In genomic region chr14:73612339-73613045, GRCh38 we compare ENCODE assay signal across 8 cellular contexts. TPM values are rescaled to one million over a fixed set of nuclear protein-coding genes. Genes with fewer than 3 reads are reported as not detected.
DNase-seq lines count a peak whose midpoint lies in the region; FAIRE-seq and TF ChIP-seq lines count a peak whose summit lies in the region.

Gene ACOT6, plus strand, starts transcription at chr14:73612517. Its CDS starts 55 bp downstream, at chr14:73612572.

- no peak within 1 kb of the TSS for H2BK5ac ChIP-seq in H9 (ENCODE audit: insufficient read length, low read length)

- H2AK5ac ChIP-seq in H9 (ENCODE audit: insufficient read length, low read length) = no peak within 1 kb of the TSS

- peaks cover 40% of the 10 kb centered on the region for H3K27me3 Mint-ChIP-seq in H9 (ENCODE audit: low read depth)

- peak within 1 kb of the TSS; percentile 85 for H3K14ac ChIP-seq in H9 (ENCODE audit: insufficient read depth, low read length)

- H3K4me2 ChIP-seq in H9 (ENCODE audit: insufficient read depth, insufficient read length, low read length) (peak within 1 kb of the TSS; percentile 61), smooth muscle cell (peak within 1 kb of the TSS; percentile 80)

- no peaks in the 10 kb centered on the region for H3K4me1 ChIP-seq in H9 (ENCODE audit: insufficient read depth, low read length)
- no peaks in the 10 kb centered on the region for H3K4me1 ChIP-seq in smooth muscle cell (ENCODE audit: low read depth)

- H4K91ac ChIP-seq in H9 (ENCODE audit: insufficient read length, low read depth, low read length) = no peak within 1 kb of the TSS

- no peak within 1 kb of the TSS for H3K56ac ChIP-seq in H9 (ENCODE audit: insufficient read length, low read depth, low read length)

- TF ChIP-seq CTCF in H9 (conservative IDR thresholded peaks at IDR 0.05) (no peak), WI38 (IDR thresholded peaks at IDR 0.05; ENCODE audit: low read depth, low read length) (no peak), bronchial epithelial cell (IDR thresholded peaks at IDR 0.05; ENCODE audit: insufficient read depth, low read length, severe bottlenecking) (no peak), smooth muscle cell (IDR thresholded peaks at IDR 0.05; ENCODE audit: borderline replicate concordance, insufficient read depth, poor library complexity, severe bottlenecking) (no peak)

- H2BK15ac ChIP-seq in H9 (ENCODE audit: low read depth, low read length) = no peak within 1 kb of the TSS

- no peaks in the 10 kb centered on the region for H4K20me1 ChIP-seq in H9 (ENCODE audit: control insufficient read depth, insufficient read depth, insufficient read length)
- H4K20me1 ChIP-seq in smooth muscle cell (ENCODE audit: low read depth) = no peaks in the 10 kb centered on the region

- peaks cover 4 to 7% (median 5%) of the 10 kb centered on the region in 3 experiments; a peak in 6 of 7 replicates for H3K36me3 Mint-ChIP-seq in H9 (ENCODE audit: insufficient read depth in 1 of 3, low read depth in 3 of 3)

- H3K79me2 ChIP-seq in H9 (ENCODE audit: insufficient read depth, low read length) = no peaks in the 10 kb centered on the region
- H3K79me2 ChIP-seq in smooth muscle cell (ENCODE audit: low read depth) = no peaks in the 10 kb centered on the region

- in situ Hi-C loops in G401 (cut with HindIII; ENCODE audit: low sequenced_read_pairs) = no loop called here

- peaks cover 3 to 4% of the 10 kb centered on the region in 2 experiments; a peak in 3 of 5 replicates for H3K9me3 Mint-ChIP-seq in H9

- H3K79me1 ChIP-seq in H9 (ENCODE audit: insufficient read depth, low read depth, low read length, poor library complexity, severe bottlenecking) = no peaks in the 10 kb centered on the region

- H4K5ac ChIP-seq in H9 (ENCODE audit: insufficient read length, low read depth, low read length) = peak within 1 kb of the TSS; percentile 70

- H3K27me3 ChIP-seq in H9 (ENCODE audit: insufficient read depth, low read length) (peaks cover 6% of the 10 kb centered on the region; the same call in 1 of the 2 replicates), bronchial epithelial cell (ENCODE audit: control insufficient read depth, insufficient read depth, low read length) (no peaks in the 10 kb centered on the region), smooth muscle cell (ENCODE audit: low read depth) (no peaks in the 10 kb centered on the region)

- peak within 1 kb of the TSS; percentile 67 for H2BK12ac ChIP-seq in H9 (ENCODE audit: insufficient read length, low read depth, low read length)

- H3K18ac ChIP-seq in H9 (ENCODE audit: insufficient read length, low read depth, low read length) = peak within 1 kb of the TSS; percentile 85

- no peak within 1 kb of the TSS for H3K23ac ChIP-seq in H9 (ENCODE audit: insufficient read length, low read depth, low read length)

- H2BK20ac ChIP-seq in H9 (ENCODE audit: low read depth, low read length, poor library complexity, severe bottlenecking) = no peak within 1 kb of the TSS

- FAIRE-seq in bronchial epithelial cell (lab: Jason Lieb, UNC) = no peak

- no peak within 1 kb of the TSS for H3T11ph ChIP-seq in H9 (ENCODE audit: low read length)

- peaks cover 4% of the 10 kb centered on the region for H3K23me2 ChIP-seq in H9 (ENCODE audit: insufficient read length, low read depth, low read length, poor library complexity, severe bottlenecking)

- no CpG with 5 or more reads among the region's 84 CpGs for WGBS in H9 (ENCODE audit: extremely low coverage, insufficient read length, low lambda C conversion rate)
- WGBS in smooth muscle cell (ENCODE audit: low lambda C conversion rate) = 1% methylated on average over 82 of the region's 84 CpGs

- H3K9ac ChIP-seq in H9 (ENCODE audit: extremely low read depth, insufficient read length, low read length) (peak within 1 kb of the TSS; percentile 62), smooth muscle cell (ENCODE audit: low read depth) (no peak within 1 kb of the TSS)

- H3K4me1 Mint-ChIP-seq in H9 = peaks cover 8 to 12% of the 10 kb centered on the region in 2 experiments

- H3K4me3 Mint-ChIP-seq in H9 = peak within 1 kb of the TSS; percentile 76 to 91

- H3F3A ChIP-seq in smooth muscle cell (ENCODE audit: low read depth) = no peaks in the 10 kb centered on the region

- H3K27ac ChIP-seq in H9 (ENCODE audit: insufficient read length, low read depth, low read length) (no peak within 1 kb of the TSS), smooth muscle cell (ENCODE audit: low read depth) (no peak within 1 kb of the TSS)

- H2BK120ac ChIP-seq in H9 (ENCODE audit: low read depth, low read length, poor library complexity, severe bottlenecking) = no peak within 1 kb of the TSS

- H3K9me3 ChIP-seq in H9 (ENCODE audit: control insufficient read depth, low read depth, low read length) (no peaks in the 10 kb centered on the region), smooth muscle cell (replicated peaks; ENCODE audit: low read depth) (no peaks in the 10 kb centered on the region)

- H3K36me3 ChIP-seq in bronchial epithelial cell (ENCODE audit: control insufficient read depth, insufficient read depth, low read length) (no peaks in the 10 kb centered on the region), smooth muscle cell (ENCODE audit: low read depth) (no peaks in the 10 kb centered on the region)

- no peak within 1 kb of the TSS for H4K8ac ChIP-seq in H9 (replicated peaks; ENCODE audit: insufficient read length, low read depth, low read length)

- DNase-seq in G401 (ENCODE audit: low spot score) (peak; percentile 80), H9 (peak; percentile 90), NCI-H1694 (lab: John Stamatoyannopoulos, UW) (peak; percentile 90), bronchial epithelial cell (ENCODE audit: low read depth) (peak; percentile 55), inferior parietal cortex (ENCODE audit: extremely low spot score) (peak; percentile 57), smooth muscle cell (lab: John Stamatoyannopoulos, UW; ENCODE audit: unreplicated experiment) (peak; percentile 59), cerebellar nuclear complex (lab: John Stamatoyannopoulos, UW) (no peak)

- no peak within 1 kb of the TSS for H2AFZ ChIP-seq in H9 (ENCODE audit: low read length)
- peak within 1 kb of the TSS; percentile 74 for H2AFZ ChIP-seq in smooth muscle cell (ENCODE audit: low read depth)

- H3K27ac Mint-ChIP-seq in H9 = 0 out of 7 replicates have a peak within 1 kb of the TSS, but pooled peaks of 1 of the 3 experiments have one; percentile 49

- H3K4me3 ChIP-seq in WI38 (ENCODE audit: low read depth, low read length) (peak within 1 kb of the TSS; percentile 65), bronchial epithelial cell (ENCODE audit: low read depth, low read length) (peak within 1 kb of the TSS; percentile 53), smooth muscle cell (peak within 1 kb of the TSS; percentile 61)

- H3K4ac ChIP-seq in H9 (ENCODE audit: low read depth, low read length) = no peak within 1 kb of the TSS

RNA-seq across cellular contexts. Expression of gene ACOT6, which starts in this region (rescaled TPM):
- not detected in 2 replicates for total RNA-seq in G401 (2014; rRNA removed; shearing (Covaris generic))
- not detected in 2 replicates for total RNA-seq in H9 (2021)
- not detected in 2 replicates for total RNA-seq in bronchial epithelial cell
- total RNA-seq in smooth muscle cell = not detected in 2 replicates
- polyA plus RNA-seq in smooth muscle cell = 0.21 TPM in 1 of 2 replicates, not detected in the other

Comparison
In these comparisons a context has a peak if more than half of its experiments do, and no peak if none do; other contexts are left out.
1. Peak in DNase-seq in G401; RNA of the gene not detected or under 1 TPM.
2. Peak in DNase-seq, H3K9ac ChIP-seq and H3K4me2 ChIP-seq in H9; RNA of the gene not detected or under 1 TPM.
3. Peak in DNase-seq and H3K4me3 ChIP-seq in bronchial epithelial cell; RNA of the gene not detected or under 1 TPM.
4. Peak in DNase-seq, H3K4me3 ChIP-seq and H3K4me2 ChIP-seq in smooth muscle cell; RNA of the gene not detected or under 1 TPM.
5. DNase-seq: peak in NCI-H1694 (single experiment) and inferior parietal cortex (single experiment); none in cerebellar nuclear complex (0 of 2).
6. Peak in every context shown above with its lines, with median percentiles within 50 percentile points of each other: H3K4me3 ChIP-seq.